ENCODE assay signal across 2 cellular contexts in genomic region chr1:223641523-223642039, GRCh38.
A peak's percentile ranks its signal among the peaks of the same experiment; 100 is the strongest.
TF ChIP-seq lines count a peak whose summit lies in the region.

No MANE protein-coding gene starts in this region.

TF ChIP-seq in liver, 16 proteins besides CTCF, POLR2A, EP300 and RAD21 (continued from another document):
- TF ChIP-seq ZBTB33 (IDR thresholded peaks at IDR 0.05) (peak; percentile 42), EGR1 (IDR thresholded peaks at IDR 0.05; ENCODE audit: low read depth in 2 of 2) (peak in 1 of 2 donors; percentile 42), REST (IDR thresholded peaks at IDR 0.05) (peak; percentile 36), MAX (IDR thresholded peaks at IDR 0.05) (peak; percentile 64), JUND (IDR thresholded peaks at IDR 0.05) (peak; percentile 43 to 51), FOXA1 (IDR thresholded peaks at IDR 0.05) (peak; percentile 31), ATF3 (IDR thresholded peaks at IDR 0.05) (no peak), SP1 (IDR thresholded peaks at IDR 0.05) (peak; percentile 95), RXRA (IDR thresholded peaks at IDR 0.05) (peak; percentile 66 to 74), GABPA (IDR thresholded peaks at IDR 0.05 in 1 of 2, conservative IDR thresholded peaks at IDR 0.05 in 1 of 2) (no peak), HNF4G (IDR thresholded peaks at IDR 0.05) (peak; percentile 93)

TF ChIP-seq in HepG2, 621 proteins besides CTCF, POLR2A, EP300 and RAD21 (continued from another document):
- no peak for TF ChIP-seq ZNF749 (CRISPR knock-in tag; IDR thresholded peaks at IDR 0.05; ENCODE audit: borderline replicate concordance)
- TF ChIP-seq SALL2 (CRISPR knock-in tag; IDR thresholded peaks at IDR 0.05) = no peak
- no peak for TF ChIP-seq ZNF879 (CRISPR knock-in tag; IDR thresholded peaks at IDR 0.05)
- TF ChIP-seq ZNF614 (CRISPR knock-in tag; IDR thresholded peaks at IDR 0.05; ENCODE audit: borderline replicate concordance) = no peak
- no peak for TF ChIP-seq SRSF9 (IDR thresholded peaks at IDR 0.05; ENCODE audit: borderline replicate concordance, insufficient read depth, low read depth, low read length, poor library complexity, severe bottlenecking)
- TF ChIP-seq SUZ12 (IDR thresholded peaks at IDR 0.05; ENCODE audit: low read depth, low read length) = no peak
- TF ChIP-seq MXD3 (CRISPR knock-in tag; IDR thresholded peaks at IDR 0.05) = no peak
- no peak for TF ChIP-seq PHF20 (CRISPR knock-in tag; IDR thresholded peaks at IDR 0.05)
- no peak for TF ChIP-seq ZNF431 (CRISPR knock-in tag; IDR thresholded peaks at IDR 0.05; ENCODE audit: borderline replicate concordance, low read depth)
- TF ChIP-seq HNRNPUL1 (IDR thresholded peaks at IDR 0.05; ENCODE audit: low read depth, low read length) = no peak
